In the genomic region with DNA sequence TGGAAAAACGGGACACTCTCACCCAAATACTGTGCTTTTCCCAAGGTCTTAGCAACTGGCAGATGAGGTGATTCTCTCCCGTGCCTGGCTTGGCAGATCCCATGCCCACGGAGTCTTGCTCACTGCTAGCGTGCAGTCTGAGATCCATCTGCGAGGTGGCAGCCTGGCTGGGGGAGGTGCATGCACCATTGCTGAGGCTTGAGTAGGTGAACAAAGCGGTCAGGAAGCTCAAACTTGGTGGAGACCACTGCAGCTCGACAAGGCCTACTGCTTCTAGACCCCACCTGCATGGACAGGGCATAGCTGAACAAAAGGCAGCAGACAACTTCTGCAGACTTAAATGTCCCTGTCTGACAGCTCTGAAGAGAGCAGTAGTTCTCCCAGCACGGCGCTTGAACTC, we compare ENCODE assay signal across 1 cellular context. TPM values are rescaled to one million over a fixed set of nuclear protein-coding genes. Genes with fewer than 3 reads are reported as not detected.
"Had no signal": no experiment of that assay in that cellular context is flagged by ENCODE, and none has a peak within 500 bp of the region (broad histone marks: within the 10 kb centered on the region; RNA-seq: fewer than 3 reads in every experiment).

No MANE protein-coding gene starts in this region.

RNA-seq across cellular contexts. Expression of gene VAX2, which starts 24.2 kb away (rescaled TPM):
- total RNA-seq: GM12878 had no signal
- polyA plus RNA-seq: GM12878 had no signal

RNA-seq across cellular contexts. Expression of gene CD207, which starts 40.5 kb away (rescaled TPM):
- total RNA-seq: GM12878 had no signal
- polyA plus RNA-seq: GM12878 had no signal

RNA-seq across cellular contexts. Expression of gene CLEC4F, which starts 55.7 kb away (rescaled TPM):
- total RNA-seq: GM12878 had no signal

RNA-seq across cellular contexts. Expression of gene ATP6V1B1, which starts 59.6 kb away (rescaled TPM):
- total RNA-seq: GM12878 had no signal
- polyA plus RNA-seq: GM12878 had no signal
